26 cellular contexts compared by ENCODE assay signal in genomic region chr5:140365282-140365681, GRCh38. TPM values are rescaled to one million over a fixed set of nuclear protein-coding genes. Genes with fewer than 3 reads are reported as not detected.
DNase-seq lines count a peak whose midpoint lies in the region; ATAC-seq, FAIRE-seq and TF ChIP-seq lines count a peak whose summit lies in the region.
"Had no signal": no experiment of that assay in that cellular context is flagged by ENCODE, and none has a peak within 500 bp of the region (broad histone marks: within the 10 kb centered on the region; RNA-seq: fewer than 3 reads in every experiment).

No MANE protein-coding gene starts in this region.

- TF ChIP-seq CTCF in C4-2B (conservative IDR thresholded peaks at IDR 0.05), result no peak
- no peak for TF ChIP-seq CTCF in LNCaP clone FGC (IDR thresholded peaks at IDR 0.05; ENCODE audit: control insufficient read depth, extremely low read depth, insufficient read depth)
- TF ChIP-seq CTCF in K562 (IDR thresholded peaks at IDR 0.05 in 2 of 3, conservative IDR thresholded peaks at IDR 0.05 in 1 of 3; ENCODE audit: insufficient read depth in 2 of 3, low read depth in 1 of 3, low read length in 3 of 3), result no peak
- TF ChIP-seq CTCF in mucosa of descending colon (IDR thresholded peaks at IDR 0.05), result no peak

- no peaks in the 10 kb centered on the region for H3K79me2 ChIP-seq in K562 (ENCODE audit: control insufficient read depth, insufficient read depth, low read length)

- BruUV-seq in K562 (replicated peaks; lab: Mats Ljungman, UMichigan), result no TSS peak

- CTCF ChIA-PET in K562 (lab: Yijun Ruan, JAX; ENCODE audit: low intra/inter-chr PET ratio), result no interaction called here

- intact Hi-C loops in K562 (cut with micrococcal nuclease), result no loop called here
- intact Hi-C loops in mucosa of descending colon (cut with DNase I, micrococcal nuclease), result loop anchor here in 1 of 2 donors (10.0 kb wide), 2 partner anchors 180 to 350 kb away; partner anchors contain the start of gene EIF4EBP3

- no peak overlapping the region for H3K4me3 ChIP-seq in LNCaP clone FGC (ENCODE audit: low read depth, low read length)
- no peak overlapping the region for H3K4me3 ChIP-seq in K562
- no peak overlapping the region for H3K4me3 ChIP-seq in mucosa of descending colon
- H3K4me3 ChIP-seq: SK-N-MC had no signal

- in situ Hi-C loops in K562 (cut with MboI), result loop anchor here (5.0 kb wide), 1 partner anchor 347 kb away; no protein-coding TSS in a partner anchor

- H3K27ac ChIP-seq in C4-2B (peak overlapping the region; percentile 3; the same call in 1 of the 2 replicates), K562 (ENCODE audit: extremely low read depth, low read depth, low read length) (no peak overlapping the region)
- H3K27ac ChIP-seq: SK-N-MC had no signal

- H3K4me1 ChIP-seq in K562 (replicated peaks in 1 of 2; ENCODE audit: control insufficient read depth in 2 of 2, insufficient read depth in 2 of 2, low read length in 2 of 2) (peaks cover 9 to 13% of the 10 kb centered on the region in 2 experiments; a peak in 4 of 5 replicates), mucosa of descending colon (ENCODE audit: low read depth) (peaks cover 18% of the 10 kb centered on the region)

- TF ChIP-seq RAD21 in K562 (CRISPR knock-in tag; conservative IDR thresholded peaks at IDR 0.05 in 1 of 2, IDR thresholded peaks at IDR 0.05 in 1 of 2), result no peak

- no peaks in the 10 kb centered on the region for H3K27me3 ChIP-seq in K562 (ENCODE audit: control insufficient read depth in 2 of 2, insufficient read depth in 2 of 2, low read length in 2 of 2)

- H3K9me1 ChIP-seq in K562 (ENCODE audit: control insufficient read depth, insufficient read depth, low read length), result no peaks in the 10 kb centered on the region

- DNase-seq in LNCaP clone FGC (ENCODE audit: low read depth) (peak; percentile 55), K562 (ENCODE audit: extremely low read depth in 1 of 4, low spot score in 3 of 4) (peak in 2 of 4 experiments; percentile 37 to 42), mucosa of descending colon (no peak), germinal center (ENCODE audit: low spot score) (no peak), UCSD-AML1 (lab: John Stamatoyannopoulos, UW; ENCODE audit: unreplicated experiment) (no peak)
- DNase-seq: CD4-positive, CD25-positive, alpha-beta regulatory T cell; COR-L47; NCI-H1048; NCI-H1417; NCI-H1694 treated with DMSO at 0.1 percent for 48 hours; NCI-H2081; NCI-H2227 treated with DMSO at 0.1 percent for 48 hours; NCI-H510A; NCI-H69; SIG-M5 had no signal

- H2AFZ ChIP-seq in K562 (ENCODE audit: low read depth, low read length), result no peak overlapping the region

- TF ChIP-seq EP300 in K562 (IDR thresholded peaks at IDR 0.05; ENCODE audit: low read length), result no peak

- H3K9me3 ChIP-seq in K562 (replicated peaks; ENCODE audit: control insufficient read depth, insufficient read depth, low read depth, low read length), result no peaks in the 10 kb centered on the region
- H3K9me3 ChIP-seq in mucosa of descending colon, result no peaks in the 10 kb centered on the region

- 7% methylated on average over 3 of the region's 3 CpGs for WGBS in K562 (ENCODE audit: insufficient coverage, low coverage, missing lambda C conversion rate)

- no peaks in the 10 kb centered on the region for H3K36me3 ChIP-seq in K562 (ENCODE audit: control insufficient read depth, insufficient read depth, low read length)
- no peaks in the 10 kb centered on the region for H3K36me3 ChIP-seq in mucosa of descending colon (ENCODE audit: low read depth)

- 0 out of 4 replicates have a peak overlapping the region, but pooled peaks of 1 of the 2 experiments have one; percentile 10 for H3K9ac ChIP-seq in K562 (ENCODE audit: insufficient read depth in 1 of 2, low read depth in 2 of 2, low read length in 2 of 2)

- POLR2A ChIA-PET in K562 (lab: Yijun Ruan, JAX), result interaction anchor here (0.6 kb wide), 2 partner anchors 12 to 36 kb away, joined by 3 read pairs; partner anchors contain the start of gene ANKHD1

- ATAC-seq in K562, result no peak
- ATAC-seq in mucosa of descending colon, result peak; percentile 50
- ATAC-seq in GM18519 (IDR thresholded peaks at IDR 0.05; ENCODE audit: low FRiP score, unreplicated experiment), result no peak
- ATAC-seq: HCT116, HepG2, Panc1 had no signal

- no peak overlapping the region for H3K4me2 ChIP-seq in K562 (ENCODE audit: insufficient read depth, low read length)

- FAIRE-seq in K562 (lab: Jason Lieb, UNC), result peak; percentile 6
- FAIRE-seq: G401.6, HepG2 had no signal

- no peaks in the 10 kb centered on the region; the same call in 1 of the 2 replicates for H4K20me1 ChIP-seq in K562 (replicated peaks; ENCODE audit: control insufficient read depth, insufficient read depth, low read length)

- no peak for TF ChIP-seq POLR2A in K562 (conservative IDR thresholded peaks at IDR 0.05)

TF ChIP-seq in K562, 482 proteins besides CTCF, POLR2A, EP300 and RAD21 (continues in another document):
- no peak for TF ChIP-seq NONO (IDR thresholded peaks at IDR 0.05; ENCODE audit: low read depth in 2 of 2, low read length in 1 of 2)

RNA-seq across cellular contexts. Expression of gene SLC4A9, which starts 5.3 kb away (rescaled TPM):
- 0.53 TPM in 1 of 2 replicates, not detected in the other for total RNA-seq in K562 (2011; cell fraction: chromatin; rRNA removed; ENCODE audit: low replicate concordance)
- total RNA-seq in K562 (2011; cell fraction: nucleolus; rRNA removed), result 0.17 and 0.39 TPM in 2 replicates
- 0.23 TPM in 1 of 2 replicates, not detected in the other for total RNA-seq in K562 (2011; cell fraction: nucleoplasm; rRNA removed)
- total RNA-seq in K562 (2014; rRNA removed) (0.05 TPM in 1 of 2 replicates, not detected in the other), K562 (2014; rRNA removed; fragmentation: Illumina TruSeq; extraction: Trizol) (not detected in 2 replicates), K562 (2015; rRNA removed; fragmentation: Illumina TruSeq; extraction: Trizol) (not detected in 2 replicates), K562 (2021) (not detected in 2 replicates), mucosa of descending colon (under 1 TPM in 2 of 3 donors, not detected in 1; 0.23 to 0.46 TPM)
- polyA plus RNA-seq in K562 (2011; rRNA removed) (0.13 TPM in 1 of 2 replicates, not detected in the other), K562 (2014; fragmentation: Illumina TruSeq; extraction: Trizol) (not detected in 2 replicates), K562 (2014; fragmentation: Nextera tagmentation; extraction: Ambion mirVana) (not detected), K562 (2014; rRNA removed) (not detected in 2 replicates)
- 0.03 TPM in 1 of 2 replicates, not detected in the other for polyA plus RNA-seq in K562 (2011; cell fraction: cytosol; rRNA removed)
- polyA plus RNA-seq in K562 (2011; cell fraction: nucleus; rRNA removed), result 0.17 and 0.20 TPM in 2 replicates
- 0.03 TPM in 1 of 2 replicates, not detected in the other for polyA plus RNA-seq in K562 (2012)
- not detected in 2 replicates for polyA minus RNA-seq in K562 (2011; rRNA and poly(A)+ RNA removed)
- not detected in 2 replicates for polyA minus RNA-seq in K562 (2011; cell fraction: cytosol; rRNA and poly(A)+ RNA removed)
- 0.11 and 0.13 TPM in 2 replicates for polyA minus RNA-seq in K562 (2011; cell fraction: nucleus; rRNA and poly(A)+ RNA removed)
- total RNA-seq: B cell; CD4-positive, CD25-positive, alpha-beta regulatory T cell; H4; HepG2; HT1080; LHCN-M2 had no signal
- polyA plus RNA-seq: CD4-positive, CD25-positive, alpha-beta regulatory T cell; HepG2 had no signal

RNA-seq across cellular contexts. Expression of gene HBEGF, which starts 18.9 kb away (rescaled TPM):
- total RNA-seq in K562 (2011; cell fraction: chromatin; rRNA removed; ENCODE audit: low replicate concordance), result 1.1 and 4.5 TPM in 2 replicates
- 1.7 and 2.3 TPM in 2 replicates for total RNA-seq in K562 (2011; cell fraction: nucleolus; rRNA removed)
- total RNA-seq in K562 (2011; cell fraction: nucleoplasm; rRNA removed), result 2.2 and 3.7 TPM in 2 replicates
- total RNA-seq in K562 (2014; rRNA removed) (0.36 and 1.4 TPM in 2 replicates), K562 (2014; rRNA removed; fragmentation: Illumina TruSeq; extraction: Trizol) (0.47 and 0.77 TPM in 2 replicates), K562 (2015; rRNA removed; fragmentation: Illumina TruSeq; extraction: Trizol) (0.65 and 0.75 TPM in 2 replicates), K562 (2021) (0.65 and 0.98 TPM in 2 replicates), mucosa of descending colon (10 to 100 TPM in 2 of 3 donors, 1 to 10 TPM in 1; 8.8 to 15.7 (median 13.1) TPM)
- polyA plus RNA-seq in K562 (2011; rRNA removed) (0.45 and 0.60 TPM in 2 replicates), K562 (2014; fragmentation: Illumina TruSeq; extraction: Trizol) (0.79 and 1.1 TPM in 2 replicates), K562 (2014; fragmentation: Nextera tagmentation; extraction: Ambion mirVana) (under 1 TPM; 0.11 to 0.29 TPM), K562 (2014; rRNA removed) (0.62 and 0.78 TPM in 2 replicates)
- 0.19 and 0.27 TPM in 2 replicates for polyA plus RNA-seq in K562 (2011; cell fraction: cytosol; rRNA removed)
- 0.25 and 0.78 TPM in 2 replicates for polyA plus RNA-seq in K562 (2011; cell fraction: nucleus; rRNA removed)
- 0.47 and 0.69 TPM in 2 replicates for polyA plus RNA-seq in K562 (2012)
- 0.18 and 0.28 TPM in 2 replicates for polyA minus RNA-seq in K562 (2011; rRNA and poly(A)+ RNA removed)
- polyA minus RNA-seq in K562 (2011; cell fraction: cytosol; rRNA and poly(A)+ RNA removed), result 0.38 TPM in 1 of 2 replicates, not detected in the other
- polyA minus RNA-seq in K562 (2011; cell fraction: nucleus; rRNA and poly(A)+ RNA removed), result 0.11 and 0.67 TPM in 2 replicates
- polyA plus RNA-seq: CD4-positive, CD25-positive, alpha-beta regulatory T cell had no signal

RNA-seq across cellular contexts. Expression of gene ANKHD1, which starts 36.4 kb away (rescaled TPM):
- 294 and 721 TPM in 2 replicates for total RNA-seq in K562 (2011; cell fraction: chromatin; rRNA removed; ENCODE audit: low replicate concordance)
- 87.1 and 125 TPM in 2 replicates for total RNA-seq in K562 (2011; cell fraction: nucleolus; rRNA removed)
- total RNA-seq in K562 (2011; cell fraction: nucleoplasm; rRNA removed), result 258 and 400 TPM in 2 replicates
- total RNA-seq in K562 (2014; rRNA removed) (68.1 and 75.8 TPM in 2 replicates), K562 (2014; rRNA removed; fragmentation: Illumina TruSeq; extraction: Trizol) (63.0 and 72.8 TPM in 2 replicates), K562 (2015; rRNA removed; fragmentation: Illumina TruSeq; extraction: Trizol) (73.7 and 78.7 TPM in 2 replicates), K562 (2021) (98.7 and 110 TPM in 2 replicates), mucosa of descending colon (100 to 1,000 TPM; 134 to 135 (median 134) TPM)
- polyA plus RNA-seq in K562 (2011; rRNA removed) (138 and 144 TPM in 2 replicates), K562 (2014; fragmentation: Illumina TruSeq; extraction: Trizol) (93.0 and 101 TPM in 2 replicates), K562 (2014; fragmentation: Nextera tagmentation; extraction: Ambion mirVana) (10 to 100 TPM; 38.9 to 39.0 TPM), K562 (2014; rRNA removed) (93.6 and 96.7 TPM in 2 replicates)
- polyA plus RNA-seq in K562 (2011; cell fraction: cytosol; rRNA removed), result 62.7 and 95.2 TPM in 2 replicates
- polyA plus RNA-seq in K562 (2011; cell fraction: nucleus; rRNA removed), result 202 and 212 TPM in 2 replicates
- polyA plus RNA-seq in K562 (2012), result 68.5 and 82.4 TPM in 2 replicates
- polyA minus RNA-seq in K562 (2011; rRNA and poly(A)+ RNA removed), result 219 and 272 TPM in 2 replicates
- 70.9 and 81.8 TPM in 2 replicates for polyA minus RNA-seq in K562 (2011; cell fraction: cytosol; rRNA and poly(A)+ RNA removed)
- 78.9 and 124 TPM in 2 replicates for polyA minus RNA-seq in K562 (2011; cell fraction: nucleus; rRNA and poly(A)+ RNA removed)
